33 cellular contexts compared by ENCODE assay signal in genomic region chr2:170291474-170291873, GRCh38.
"Had no signal": no experiment of that assay in that cellular context is flagged by ENCODE, and none has a peak within 500 bp of the region (broad histone marks: within the 10 kb centered on the region; RNA-seq: fewer than 3 reads in every experiment).

No MANE protein-coding gene starts in this region.

- H3K4me3 ChIP-seq: adrenal gland, ascending aorta, body of pancreas, breast epithelium, cardiac muscle cell had no signal

- DNase-seq: activated effector memory CD4-positive, alpha-beta T cell treated with anti-CD3 and anti-CD28 coated beads, Interleukin-2, amount 50 U/mL, for 16 hours; activated effector memory CD4-positive, alpha-beta T cell treated with Interleukin-2 at 50 U/mL for 16 hours; activated gamma-delta T cell; activated gamma-delta T cell treated with Interleukin-2 at 50 U/mL for 16 hours; activated naive CD4-positive, alpha-beta T cell; activated naive CD4-positive, alpha-beta T cell treated with anti-CD3 and anti-CD28 coated beads for 36 hours; activated naive CD4-positive, alpha-beta T cell treated with anti-CD3 and anti-CD28 coated beads, Interleukin-2, amount 10 ng/mL, durations not matched to agents 7 days and 5 days; activated naive CD4-positive, alpha-beta T cell treated with anti-CD3 and anti-CD28 coated beads, Interleukin-2, amount 50 U/mL, for 16 hours; activated naive CD4-positive, alpha-beta T cell treated with Interleukin-2 at 50 U/mL for 16 hours; activated naive CD8-positive, alpha-beta T cell treated with anti-CD3 and anti-CD28 coated beads for 36 hours; activated naive CD8-positive, alpha-beta T cell treated with anti-CD3 and anti-CD28 coated beads, Interleukin-2, amount 10 ng/mL, durations not matched to agents 7 days and 5 days; activated naive CD8-positive, alpha-beta T cell treated with anti-CD3 and anti-CD28 coated beads, Interleukin-2, amount 50 U/mL, for 24 hours; activated T-cell treated with anti-CD3 and anti-CD28 coated beads, Interleukin-2, amount 50 U/mL, for 24 hours; activated T-cell treated with anti-CD3 and anti-CD28 coated beads, Interleukin-2, amount 50 U/mL, for 4 hours; activated T-cell treated with anti-CD3 and anti-CD28 coated beads, Interleukin-2, amount 50 U/mL, for 48 hours; activated T-cell treated with anti-CD3 and anti-CD28 coated beads, Interleukin-2, amount 50 U/mL, for 72 hours; adrenal gland; amniotic stem cell; amygdala; anterior cingulate cortex; aorta; body of pancreas; brain microvascular endothelial cell; caudate nucleus; central memory CD4-positive, alpha-beta T cell; cerebellar nuclear complex had no signal

- H3K36me3 ChIP-seq: adrenal gland, ascending aorta, brain microvascular endothelial cell, breast epithelium, cardiac muscle cell had no signal

- H3K4me1 ChIP-seq: adrenal gland, ascending aorta, body of pancreas, breast epithelium had no signal

- FAIRE-seq: astrocyte, bronchial epithelial cell had no signal

- H3K27ac ChIP-seq: adrenal gland, ascending aorta, body of pancreas, brain microvascular endothelial cell, breast epithelium, cardiac muscle cell had no signal

- ATAC-seq: activated naive CD4-positive, alpha-beta T cell treated with anti-CD3 and anti-CD28 coated beads, Interleukin-2, amount 50 U/mL, for 72 hours; activated naive CD8-positive, alpha-beta T cell treated with anti-CD3 and anti-CD28 coated beads, Interleukin-2, amount 50 U/mL, for 24 hours; activated T-cell treated with anti-CD3 and anti-CD28 coated beads, Interleukin-2, amount 50 U/mL, for 4 hours; activated T-cell treated with anti-CD3 and anti-CD28 coated beads, Interleukin-2, amount 50 U/mL, for 72 hours; activated T-helper 17 cell treated with anti-CD3 and anti-CD28 coated beads, Interleukin-2, amount 50 U/mL, for 72 hours; body of pancreas had no signal

- H3K27me3 ChIP-seq: adrenal gland, ascending aorta, body of pancreas, brain microvascular endothelial cell, breast epithelium, cardiac muscle cell had no signal
